ENCODE assay signal across 13 cellular contexts in genomic region chr7:55087521-55087961, GRCh38.
A peak's percentile ranks its signal among the peaks of the same experiment; 100 is the strongest.
DNase-seq lines count a peak whose midpoint lies in the region; TF ChIP-seq lines count a peak whose summit lies in the region.
"Had no signal": no experiment of that assay in that cellular context is flagged by ENCODE, and none has a peak within 500 bp of the region (broad histone marks: within the 10 kb centered on the region; RNA-seq: fewer than 3 reads in every experiment).

No MANE protein-coding gene starts in this region.

- no peaks in the 10 kb centered on the region for H3K9me3 ChIP-seq in DOHH2 (ENCODE audit: control insufficient read depth, insufficient read depth, low read length)
- H3K9me3 ChIP-seq in SJCRH30 (replicated peaks) = no peaks in the 10 kb centered on the region
- no peaks in the 10 kb centered on the region for H3K9me3 ChIP-seq in skeletal muscle satellite cell (replicated peaks; ENCODE audit: low read length)
- H3K9me3 ChIP-seq in colonic mucosa = no peaks in the 10 kb centered on the region
- H3K9me3 ChIP-seq: Peyer's patch had no signal

- H3K4me1 ChIP-seq in DOHH2 (ENCODE audit: control insufficient read depth, low read length) (peaks cover 28% of the 10 kb centered on the region), SJCRH30 (peaks cover 21% of the 10 kb centered on the region), skeletal muscle satellite cell (ENCODE audit: control insufficient read depth, insufficient read depth, low read length) (peaks cover 67% of the 10 kb centered on the region), colonic mucosa (no peaks in the 10 kb centered on the region)

- H3K27ac ChIP-seq in DOHH2 (ENCODE audit: low read depth, low read length) = no peak overlapping the region
- H3K27ac ChIP-seq in SJCRH30 = peak overlapping the region; percentile 69; the same call in 1 of the 2 replicates
- no peak overlapping the region for H3K27ac ChIP-seq in colonic mucosa

- H3K27me3 ChIP-seq in DOHH2 (ENCODE audit: control insufficient read depth, low read length) = no peaks in the 10 kb centered on the region
- H3K27me3 ChIP-seq in SJCRH30 = no peaks in the 10 kb centered on the region
- no peaks in the 10 kb centered on the region for H3K27me3 ChIP-seq in skeletal muscle satellite cell (ENCODE audit: control insufficient read depth, insufficient read depth, low read length)
- no peaks in the 10 kb centered on the region for H3K27me3 ChIP-seq in colonic mucosa
- H3K27me3 ChIP-seq: Peyer's patch had no signal

- no peaks in the 10 kb centered on the region for H3K79me2 ChIP-seq in DOHH2 (ENCODE audit: control insufficient read depth, low read length)

- DNase-seq in SJCRH30 (no peak), fibroblast of the aortic adventitia (ENCODE audit: low read depth) (peak; percentile 16), islet precursor cell (no peak), colonic mucosa (no peak), NCI-H510A treated with DMSO at 0.1 percent for 48 hours (lab: John Stamatoyannopoulos, UW) (no peak), NCI-H1417 treated with DMSO at 0.1 percent for 48 hours (lab: John Stamatoyannopoulos, UW) (no peak)
- DNase-seq: activated CD4-positive, alpha-beta T cell treated with anti-CD3 and anti-CD28 coated beads, Interleukin-2, amount 50 U/mL, for 4 hours; HCEC 1CT; hippocampal formation; NCI-H345; Peyer's patch had no signal

- H3K9ac ChIP-seq in skeletal muscle satellite cell (ENCODE audit: low read depth, low read length) = peak overlapping the region; percentile 81
- no peak overlapping the region for H3K9ac ChIP-seq in colonic mucosa (ENCODE audit: low read depth in 2 of 2, low read length in 2 of 2)

- no peak for TF ChIP-seq CTCF in DOHH2 (IDR thresholded peaks at IDR 0.05; ENCODE audit: low read depth, low read length, poor library complexity, severe bottlenecking)
- TF ChIP-seq CTCF in fibroblast of the aortic adventitia (IDR thresholded peaks at IDR 0.05; ENCODE audit: insufficient read depth, low read length) = no peak
- no peak for TF ChIP-seq CTCF in colonic mucosa (IDR thresholded peaks at IDR 0.05)

- H3K36me3 ChIP-seq in DOHH2 (ENCODE audit: control insufficient read depth, low read length) = no peaks in the 10 kb centered on the region
- H3K36me3 ChIP-seq in SJCRH30 = no peaks in the 10 kb centered on the region
- H3K36me3 ChIP-seq in skeletal muscle satellite cell (ENCODE audit: insufficient read depth, low read length) = peaks cover 16% of the 10 kb centered on the region
- no peaks in the 10 kb centered on the region for H3K36me3 ChIP-seq in colonic mucosa
- H3K36me3 ChIP-seq: Peyer's patch had no signal

- intact Hi-C loops in colonic mucosa (cut with DNase I) = loop anchor here (5.0 kb wide), 1 partner anchor 35 kb away; no protein-coding TSS in a partner anchor

- no peaks in the 10 kb centered on the region for H3K9me2 ChIP-seq in DOHH2 (replicated peaks; ENCODE audit: control insufficient read depth, low read length)

- no peaks in the 10 kb centered on the region for H3F3A ChIP-seq in DOHH2 (ENCODE audit: control insufficient read depth, insufficient read depth)

- H4K20me1 ChIP-seq in DOHH2 (ENCODE audit: control insufficient read depth, insufficient read depth, low read depth, low read length) = no peaks in the 10 kb centered on the region

- peak overlapping the region; percentile 16; the same call in 1 of the 2 replicates for H3K4me3 ChIP-seq in DOHH2 (ENCODE audit: low read length)
- H3K4me3 ChIP-seq in SJCRH30 = no peak overlapping the region
- H3K4me3 ChIP-seq in fibroblast of the aortic adventitia (ENCODE audit: low read depth, low read length) = no peak overlapping the region
- H3K4me3 ChIP-seq in skeletal muscle satellite cell (ENCODE audit: low read length) = peak overlapping the region; percentile 64
- no peak overlapping the region for H3K4me3 ChIP-seq in colonic mucosa
- H3K4me3 ChIP-seq: Peyer's patch had no signal

- H3K4me2 ChIP-seq in DOHH2 (ENCODE audit: low read length) (peak overlapping the region; percentile 54), skeletal muscle satellite cell (ENCODE audit: low read length) (peak overlapping the region; percentile 87)

Comparison
In these comparisons a context has a peak if more than half of its experiments do, and no peak if none do; other contexts are left out.
1. H3K4me3 ChIP-seq: peak in DOHH2 (single experiment) and skeletal muscle satellite cell (single experiment); none in SJCRH30 (single experiment), fibroblast of the aortic adventitia (single experiment) and colonic mucosa (single experiment).